23 cellular contexts compared by ENCODE assay signal in the genomic region with DNA sequence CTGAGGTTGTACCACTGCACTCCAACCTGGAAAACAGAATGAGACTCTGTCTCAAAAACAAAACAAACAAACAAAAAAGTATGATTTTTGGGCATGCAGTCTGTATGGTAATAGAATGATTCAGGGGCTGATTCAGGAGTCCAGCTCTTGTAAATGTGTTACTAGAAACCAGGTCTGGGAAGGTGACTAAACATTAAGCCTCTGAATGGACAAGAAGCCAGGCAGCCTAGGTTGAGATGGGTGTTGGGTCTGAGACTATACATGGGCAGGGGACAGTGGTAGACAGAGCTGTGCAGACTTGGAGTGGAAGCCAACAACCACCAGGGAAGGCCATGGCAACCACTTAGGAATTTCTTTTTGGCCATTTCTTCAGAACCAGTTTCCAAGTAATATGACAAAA.
DNase-seq lines count a peak whose midpoint lies in the region; ATAC-seq and TF ChIP-seq lines count a peak whose summit lies in the region.
"Had no signal": no experiment of that assay in that cellular context is flagged by ENCODE, and none has a peak within 500 bp of the region (broad histone marks: within the 10 kb centered on the region; RNA-seq: fewer than 3 reads in every experiment).

No MANE protein-coding gene starts in this region.

- TF ChIP-seq CTCF in epithelial cell of esophagus (IDR thresholded peaks at IDR 0.05; ENCODE audit: insufficient read depth, low read depth, low read length, missing control alignments) (no peak), progenitor cell of endocrine pancreas (IDR thresholded peaks at IDR 0.05; ENCODE audit: unreplicated experiment) (no peak), heart right ventricle (IDR thresholded peaks at IDR 0.05) (no peak)

- H3K4me1 ChIP-seq in heart right ventricle = no peaks in the 10 kb centered on the region
- H3K4me1 ChIP-seq: HAP-1, SJCRH30 had no signal

- H3K27me3 ChIP-seq in heart right ventricle = no peaks in the 10 kb centered on the region
- H3K27me3 ChIP-seq: SJCRH30 had no signal

- H3K36me3 Mint-ChIP-seq in progenitor cell of endocrine pancreas (ENCODE audit: insufficient read depth) = no peaks in the 10 kb centered on the region
- no peaks in the 10 kb centered on the region for H3K36me3 Mint-ChIP-seq in activated CD8-positive, alpha-beta memory T cell treated with anti-CD3 and anti-CD28 coated beads, Interleukin-2, amount 10 ng/mL, durations not matched to agents 7 days and 5 days
- H3K36me3 Mint-ChIP-seq: CD14-positive monocyte had no signal

- H3K27me3 Mint-ChIP-seq in progenitor cell of endocrine pancreas = peaks cover 29% of the 10 kb centered on the region
- no peaks in the 10 kb centered on the region for H3K27me3 Mint-ChIP-seq in activated CD8-positive, alpha-beta memory T cell treated with anti-CD3 and anti-CD28 coated beads, Interleukin-2, amount 10 ng/mL, durations not matched to agents 7 days and 5 days
- H3K27me3 Mint-ChIP-seq: IgD-negative memory B cell had no signal

- DNase-seq in AG20443 (ENCODE audit: low spot score) (peak; percentile 36), M059J (ENCODE audit: low read depth) (peak; percentile 42), epithelial cell of esophagus (ENCODE audit: low read depth) (peak; percentile 20), progenitor cell of endocrine pancreas (ENCODE audit: low spot score, unreplicated experiment) (no peak), NCI-H526 (lab: John Stamatoyannopoulos, UW) (no peak), heart right ventricle (no peak)
- DNase-seq in activated CD8-positive, alpha-beta memory T cell treated with anti-CD3 and anti-CD28 coated beads, Interleukin-2, amount 10 ng/mL, durations not matched to agents 7 days and 5 days = no peak
- no peak for DNase-seq in stimulated activated CD4-positive, alpha-beta T cell treated with anti-CD3 and anti-CD28 coated beads, Interleukin-2, amount 100 ng/mL, for 48 hours
- DNase-seq: AML-193, DMS153, GDM1, Karpas-422, NCI-H1105 treated with DMSO at 0.1 percent for 48 hours, NCI-H1694, NCI-H2107, NCI-H510A treated with DMSO at 0.1 percent for 48 hours, NCI-H82, SJCRH30 had no signal

- H3K9me3 ChIP-seq in heart right ventricle = no peaks in the 10 kb centered on the region
- H3K9me3 ChIP-seq: HAP-1, SJCRH30 had no signal

- no peaks in the 10 kb centered on the region for H3K36me3 ChIP-seq in heart right ventricle
- H3K36me3 ChIP-seq: HAP-1, SJCRH30 had no signal

- no peaks in the 10 kb centered on the region for H3K9me3 Mint-ChIP-seq in progenitor cell of endocrine pancreas (ENCODE audit: low read depth)
- peaks cover 5% of the 10 kb centered on the region for H3K9me3 Mint-ChIP-seq in activated CD8-positive, alpha-beta memory T cell treated with anti-CD3 and anti-CD28 coated beads, Interleukin-2, amount 10 ng/mL, durations not matched to agents 7 days and 5 days (ENCODE audit: low read depth)
- H3K9me3 Mint-ChIP-seq: IgD-negative memory B cell had no signal

- H3K4me3 ChIP-seq in epithelial cell of esophagus (ENCODE audit: low read length) = no peak overlapping the region
- H3K4me3 ChIP-seq in heart right ventricle = no peak overlapping the region
- H3K4me3 ChIP-seq: HAP-1, SJCRH30 had no signal

- H3K27ac Mint-ChIP-seq in progenitor cell of endocrine pancreas = peak overlapping the region; percentile 25
- H3K27ac Mint-ChIP-seq in activated CD8-positive, alpha-beta memory T cell treated with anti-CD3 and anti-CD28 coated beads, Interleukin-2, amount 10 ng/mL, durations not matched to agents 7 days and 5 days = no peak overlapping the region
- H3K27ac Mint-ChIP-seq: CD14-positive monocyte, IgD-negative memory B cell had no signal

- no peak overlapping the region for H3K4me3 Mint-ChIP-seq in progenitor cell of endocrine pancreas (ENCODE audit: low read depth)
- no peak overlapping the region for H3K4me3 Mint-ChIP-seq in activated CD8-positive, alpha-beta memory T cell treated with anti-CD3 and anti-CD28 coated beads, Interleukin-2, amount 10 ng/mL, durations not matched to agents 7 days and 5 days
- H3K4me3 Mint-ChIP-seq: CD14-positive monocyte, IgD-negative memory B cell had no signal

- intact Hi-C loops in heart right ventricle (cut with DNase I) = no loop called here

- CTCF ChIA-PET in activated CD8-positive, alpha-beta memory T cell treated with anti-CD3 and anti-CD28 coated beads, Interleukin-2, amount 10 ng/mL, durations not matched to agents 7 days and 5 days (lab: Charles Lee) = no interaction called here

- H3K4me1 Mint-ChIP-seq in progenitor cell of endocrine pancreas (ENCODE audit: low read depth) = no peaks in the 10 kb centered on the region
- H3K4me1 Mint-ChIP-seq in activated CD8-positive, alpha-beta memory T cell treated with anti-CD3 and anti-CD28 coated beads, Interleukin-2, amount 10 ng/mL, durations not matched to agents 7 days and 5 days = no peaks in the 10 kb centered on the region
- H3K4me1 Mint-ChIP-seq: CD14-positive monocyte had no signal

- H3K27ac ChIP-seq in heart right ventricle = no peak overlapping the region
- H3K27ac ChIP-seq: HL-60, RWPE1, SJCRH30 had no signal

- no peak for ATAC-seq in activated CD8-positive, alpha-beta memory T cell treated with anti-CD3 and anti-CD28 coated beads, Interleukin-2, amount 10 ng/mL, durations not matched to agents 7 days and 5 days
- no peak for ATAC-seq in heart right ventricle

Comparison
In these comparisons a context has a peak if more than half of its experiments do, and no peak if none do; other contexts are left out.
1. DNase-seq: peak in AG20443 (single experiment), M059J (single experiment) and epithelial cell of esophagus (single experiment); none in progenitor cell of endocrine pancreas (single experiment), NCI-H526 (0 of 2), activated CD8-positive, alpha-beta memory T cell treated with anti-CD3 and anti-CD28 coated beads, Interleukin-2, amount 10 ng/mL, durations not matched to agents 7 days and 5 days (single experiment), heart right ventricle (0 of 2) and stimulated activated CD4-positive, alpha-beta T cell treated with anti-CD3 and anti-CD28 coated beads, Interleukin-2, amount 100 ng/mL, for 48 hours (0 of 2).